ENCODE assay signal across 1 cellular context in genomic region chr5:5351288-5352089, GRCh38.
TF ChIP-seq lines count a peak whose summit lies in the region.

No MANE protein-coding gene starts in this region.

TF ChIP-seq in K562, 482 proteins besides CTCF, POLR2A, EP300 and RAD21 (continued from another document and continues in another):
- TF ChIP-seq, protein P1, sequence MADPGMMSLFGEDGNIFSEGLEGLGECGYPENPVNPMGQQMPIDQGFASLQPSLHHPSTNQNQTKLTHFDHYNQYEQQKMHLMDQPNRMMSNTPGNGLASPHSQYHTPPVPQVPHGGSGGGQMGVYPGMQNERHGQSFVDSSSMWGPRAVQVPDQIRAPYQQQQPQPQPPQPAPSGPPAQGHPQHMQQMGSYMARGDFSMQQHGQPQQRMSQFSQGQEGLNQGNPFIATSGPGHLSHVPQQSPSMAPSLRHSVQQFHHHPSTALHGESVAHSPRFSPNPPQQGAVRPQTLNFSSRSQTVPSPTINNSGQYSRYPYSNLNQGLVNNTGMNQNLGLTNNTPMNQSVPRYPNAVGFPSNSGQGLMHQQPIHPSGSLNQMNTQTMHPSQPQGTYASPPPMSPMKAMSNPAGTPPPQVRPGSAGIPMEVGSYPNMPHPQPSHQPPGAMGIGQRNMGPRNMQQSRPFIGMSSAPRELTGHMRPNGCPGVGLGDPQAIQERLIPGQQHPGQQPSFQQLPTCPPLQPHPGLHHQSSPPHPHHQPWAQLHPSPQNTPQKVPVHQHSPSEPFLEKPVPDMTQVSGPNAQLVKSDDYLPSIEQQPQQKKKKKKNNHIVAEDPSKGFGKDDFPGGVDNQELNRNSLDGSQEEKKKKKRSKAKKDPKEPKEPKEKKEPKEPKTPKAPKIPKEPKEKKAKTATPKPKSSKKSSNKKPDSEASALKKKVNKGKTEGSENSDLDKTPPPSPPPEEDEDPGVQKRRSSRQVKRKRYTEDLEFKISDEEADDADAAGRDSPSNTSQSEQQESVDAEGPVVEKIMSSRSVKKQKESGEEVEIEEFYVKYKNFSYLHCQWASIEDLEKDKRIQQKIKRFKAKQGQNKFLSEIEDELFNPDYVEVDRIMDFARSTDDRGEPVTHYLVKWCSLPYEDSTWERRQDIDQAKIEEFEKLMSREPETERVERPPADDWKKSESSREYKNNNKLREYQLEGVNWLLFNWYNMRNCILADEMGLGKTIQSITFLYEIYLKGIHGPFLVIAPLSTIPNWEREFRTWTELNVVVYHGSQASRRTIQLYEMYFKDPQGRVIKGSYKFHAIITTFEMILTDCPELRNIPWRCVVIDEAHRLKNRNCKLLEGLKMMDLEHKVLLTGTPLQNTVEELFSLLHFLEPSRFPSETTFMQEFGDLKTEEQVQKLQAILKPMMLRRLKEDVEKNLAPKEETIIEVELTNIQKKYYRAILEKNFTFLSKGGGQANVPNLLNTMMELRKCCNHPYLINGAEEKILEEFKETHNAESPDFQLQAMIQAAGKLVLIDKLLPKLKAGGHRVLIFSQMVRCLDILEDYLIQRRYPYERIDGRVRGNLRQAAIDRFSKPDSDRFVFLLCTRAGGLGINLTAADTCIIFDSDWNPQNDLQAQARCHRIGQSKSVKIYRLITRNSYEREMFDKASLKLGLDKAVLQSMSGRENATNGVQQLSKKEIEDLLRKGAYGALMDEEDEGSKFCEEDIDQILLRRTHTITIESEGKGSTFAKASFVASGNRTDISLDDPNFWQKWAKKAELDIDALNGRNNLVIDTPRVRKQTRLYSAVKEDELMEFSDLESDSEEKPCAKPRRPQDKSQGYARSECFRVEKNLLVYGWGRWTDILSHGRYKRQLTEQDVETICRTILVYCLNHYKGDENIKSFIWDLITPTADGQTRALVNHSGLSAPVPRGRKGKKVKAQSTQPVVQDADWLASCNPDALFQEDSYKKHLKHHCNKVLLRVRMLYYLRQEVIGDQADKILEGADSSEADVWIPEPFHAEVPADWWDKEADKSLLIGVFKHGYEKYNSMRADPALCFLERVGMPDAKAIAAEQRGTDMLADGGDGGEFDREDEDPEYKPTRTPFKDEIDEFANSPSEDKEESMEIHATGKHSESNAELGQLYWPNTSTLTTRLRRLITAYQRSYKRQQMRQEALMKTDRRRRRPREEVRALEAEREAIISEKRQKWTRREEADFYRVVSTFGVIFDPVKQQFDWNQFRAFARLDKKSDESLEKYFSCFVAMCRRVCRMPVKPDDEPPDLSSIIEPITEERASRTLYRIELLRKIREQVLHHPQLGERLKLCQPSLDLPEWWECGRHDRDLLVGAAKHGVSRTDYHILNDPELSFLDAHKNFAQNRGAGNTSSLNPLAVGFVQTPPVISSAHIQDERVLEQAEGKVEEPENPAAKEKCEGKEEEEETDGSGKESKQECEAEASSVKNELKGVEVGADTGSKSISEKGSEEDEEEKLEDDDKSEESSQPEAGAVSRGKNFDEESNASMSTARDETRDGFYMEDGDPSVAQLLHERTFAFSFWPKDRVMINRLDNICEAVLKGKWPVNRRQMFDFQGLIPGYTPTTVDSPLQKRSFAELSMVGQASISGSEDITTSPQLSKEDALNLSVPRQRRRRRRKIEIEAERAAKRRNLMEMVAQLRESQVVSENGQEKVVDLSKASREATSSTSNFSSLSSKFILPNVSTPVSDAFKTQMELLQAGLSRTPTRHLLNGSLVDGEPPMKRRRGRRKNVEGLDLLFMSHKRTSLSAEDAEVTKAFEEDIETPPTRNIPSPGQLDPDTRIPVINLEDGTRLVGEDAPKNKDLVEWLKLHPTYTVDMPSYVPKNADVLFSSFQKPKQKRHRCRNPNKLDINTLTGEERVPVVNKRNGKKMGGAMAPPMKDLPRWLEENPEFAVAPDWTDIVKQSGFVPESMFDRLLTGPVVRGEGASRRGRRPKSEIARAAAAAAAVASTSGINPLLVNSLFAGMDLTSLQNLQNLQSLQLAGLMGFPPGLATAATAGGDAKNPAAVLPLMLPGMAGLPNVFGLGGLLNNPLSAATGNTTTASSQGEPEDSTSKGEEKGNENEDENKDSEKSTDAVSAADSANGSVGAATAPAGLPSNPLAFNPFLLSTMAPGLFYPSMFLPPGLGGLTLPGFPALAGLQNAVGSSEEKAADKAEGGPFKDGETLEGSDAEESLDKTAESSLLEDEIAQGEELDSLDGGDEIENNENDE (IDR thresholded peaks at IDR 0.05; ENCODE audit: low read depth, low read length), result no peak
- TF ChIP-seq SNRNP70 (optimal IDR thresholded peaks at IDR 0.05; ENCODE audit: low read depth, low read length) (no peak), FOXO4 (CRISPR knock-in tag; IDR thresholded peaks at IDR 0.05) (0 out of 2 replicates have a peak, but pooled peaks have one; percentile 56), ZFX (CRISPR knock-in tag; IDR thresholded peaks at IDR 0.05) (no peak), ZNF175 (CRISPR knock-in tag; IDR thresholded peaks at IDR 0.05; ENCODE audit: low read depth) (peak; percentile 87), ZNF707 (CRISPR knock-in tag; conservative IDR thresholded peaks at IDR 0.05) (no peak), CEBPB (tag; IDR thresholded peaks at IDR 0.05) (peak; percentile 77), MTF1 (CRISPR knock-in tag; IDR thresholded peaks at IDR 0.05; ENCODE audit: borderline replicate concordance) (no peak), ZNF395 (CRISPR knock-in tag; IDR thresholded peaks at IDR 0.05) (peak; percentile 70), GABPA (tag; conservative IDR thresholded peaks at IDR 0.05; ENCODE audit: low read depth) (peak; percentile 70), NONO (IDR thresholded peaks at IDR 0.05; ENCODE audit: low read depth in 2 of 2, low read length in 1 of 2) (no peak), ZNF668 (CRISPR knock-in tag; IDR thresholded peaks at IDR 0.05) (no peak), SRSF7 (optimal IDR thresholded peaks at IDR 0.05; ENCODE audit: low read depth, low read length) (no peak), RBBP5 (IDR thresholded peaks at IDR 0.05; ENCODE audit: borderline replicate concordance, insufficient read depth, low read length, poor library complexity, severe bottlenecking) (no peak), ZBTB7A (IDR thresholded peaks at IDR 0.05; ENCODE audit: borderline replicate concordance, control insufficient read depth, low read depth, low read length) (no peak), SMARCA5 (IDR thresholded peaks at IDR 0.05) (no peak), SPI1 (IDR thresholded peaks at IDR 0.05; ENCODE audit: borderline replicate concordance, low read depth, low read length) (no peak), ZNF512 (tag; IDR thresholded peaks at IDR 0.05) (no peak), RBM17 (IDR thresholded peaks at IDR 0.05; ENCODE audit: borderline replicate concordance, low read depth, low read length) (no peak), ZNF41 (CRISPR knock-in tag; conservative IDR thresholded peaks at IDR 0.05) (0 out of 2 replicates have a peak, but pooled peaks have one; percentile 32), GATAD2A (IDR thresholded peaks at IDR 0.05) (no peak), PREB (CRISPR knock-in tag; IDR thresholded peaks at IDR 0.05) (no peak), LARP7 (IDR thresholded peaks at IDR 0.05) (no peak), ZNF134 (CRISPR knock-in tag; conservative IDR thresholded peaks at IDR 0.05) (no peak), ATF6 (CRISPR knock-in tag; IDR thresholded peaks at IDR 0.05) (no peak), TSC22D4 (tag; IDR thresholded peaks at IDR 0.05) (no peak), FOXK1 (CRISPR knock-in tag; IDR thresholded peaks at IDR 0.05; ENCODE audit: borderline replicate concordance) (no peak), POLR2H (tag; IDR thresholded peaks at IDR 0.05; ENCODE audit: low read depth) (peak; percentile 43; the same call in 1 of the 2 replicates)
- TF ChIP-seq, protein P2, sequence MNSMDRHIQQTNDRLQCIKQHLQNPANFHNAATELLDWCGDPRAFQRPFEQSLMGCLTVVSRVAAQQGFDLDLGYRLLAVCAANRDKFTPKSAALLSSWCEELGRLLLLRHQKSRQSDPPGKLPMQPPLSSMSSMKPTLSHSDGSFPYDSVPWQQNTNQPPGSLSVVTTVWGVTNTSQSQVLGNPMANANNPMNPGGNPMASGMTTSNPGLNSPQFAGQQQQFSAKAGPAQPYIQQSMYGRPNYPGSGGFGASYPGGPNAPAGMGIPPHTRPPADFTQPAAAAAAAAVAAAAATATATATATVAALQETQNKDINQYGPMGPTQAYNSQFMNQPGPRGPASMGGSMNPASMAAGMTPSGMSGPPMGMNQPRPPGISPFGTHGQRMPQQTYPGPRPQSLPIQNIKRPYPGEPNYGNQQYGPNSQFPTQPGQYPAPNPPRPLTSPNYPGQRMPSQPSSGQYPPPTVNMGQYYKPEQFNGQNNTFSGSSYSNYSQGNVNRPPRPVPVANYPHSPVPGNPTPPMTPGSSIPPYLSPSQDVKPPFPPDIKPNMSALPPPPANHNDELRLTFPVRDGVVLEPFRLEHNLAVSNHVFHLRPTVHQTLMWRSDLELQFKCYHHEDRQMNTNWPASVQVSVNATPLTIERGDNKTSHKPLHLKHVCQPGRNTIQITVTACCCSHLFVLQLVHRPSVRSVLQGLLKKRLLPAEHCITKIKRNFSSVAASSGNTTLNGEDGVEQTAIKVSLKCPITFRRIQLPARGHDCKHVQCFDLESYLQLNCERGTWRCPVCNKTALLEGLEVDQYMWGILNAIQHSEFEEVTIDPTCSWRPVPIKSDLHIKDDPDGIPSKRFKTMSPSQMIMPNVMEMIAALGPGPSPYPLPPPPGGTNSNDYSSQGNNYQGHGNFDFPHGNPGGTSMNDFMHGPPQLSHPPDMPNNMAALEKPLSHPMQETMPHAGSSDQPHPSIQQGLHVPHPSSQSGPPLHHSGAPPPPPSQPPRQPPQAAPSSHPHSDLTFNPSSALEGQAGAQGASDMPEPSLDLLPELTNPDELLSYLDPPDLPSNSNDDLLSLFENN (IDR thresholded peaks at IDR 0.05; ENCODE audit: low read depth in 2 of 2, low read length in 2 of 2), result no peak
- TF ChIP-seq, protein P3, sequence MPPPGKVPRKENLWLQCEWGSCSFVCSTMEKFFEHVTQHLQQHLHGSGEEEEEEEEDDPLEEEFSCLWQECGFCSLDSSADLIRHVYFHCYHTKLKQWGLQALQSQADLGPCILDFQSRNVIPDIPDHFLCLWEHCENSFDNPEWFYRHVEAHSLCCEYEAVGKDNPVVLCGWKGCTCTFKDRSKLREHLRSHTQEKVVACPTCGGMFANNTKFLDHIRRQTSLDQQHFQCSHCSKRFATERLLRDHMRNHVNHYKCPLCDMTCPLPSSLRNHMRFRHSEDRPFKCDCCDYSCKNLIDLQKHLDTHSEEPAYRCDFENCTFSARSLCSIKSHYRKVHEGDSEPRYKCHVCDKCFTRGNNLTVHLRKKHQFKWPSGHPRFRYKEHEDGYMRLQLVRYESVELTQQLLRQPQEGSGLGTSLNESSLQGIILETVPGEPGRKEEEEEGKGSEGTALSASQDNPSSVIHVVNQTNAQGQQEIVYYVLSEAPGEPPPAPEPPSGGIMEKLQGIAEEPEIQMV (tag; conservative IDR thresholded peaks at IDR 0.05; ENCODE audit: low read depth), result no peak
- TF ChIP-seq, protein P4, sequence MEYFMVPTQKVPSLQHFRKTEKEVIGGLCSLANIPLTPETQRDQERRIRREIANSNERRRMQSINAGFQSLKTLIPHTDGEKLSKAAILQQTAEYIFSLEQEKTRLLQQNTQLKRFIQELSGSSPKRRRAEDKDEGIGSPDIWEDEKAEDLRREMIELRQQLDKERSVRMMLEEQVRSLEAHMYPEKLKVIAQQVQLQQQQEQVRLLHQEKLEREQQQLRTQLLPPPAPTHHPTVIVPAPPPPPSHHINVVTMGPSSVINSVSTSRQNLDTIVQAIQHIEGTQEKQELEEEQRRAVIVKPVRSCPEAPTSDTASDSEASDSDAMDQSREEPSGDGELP (CRISPR knock-in tag; IDR thresholded peaks at IDR 0.05; ENCODE audit: borderline replicate concordance), result no peak
